ENCODE assay signal across 2 cellular contexts in the genomic region with DNA sequence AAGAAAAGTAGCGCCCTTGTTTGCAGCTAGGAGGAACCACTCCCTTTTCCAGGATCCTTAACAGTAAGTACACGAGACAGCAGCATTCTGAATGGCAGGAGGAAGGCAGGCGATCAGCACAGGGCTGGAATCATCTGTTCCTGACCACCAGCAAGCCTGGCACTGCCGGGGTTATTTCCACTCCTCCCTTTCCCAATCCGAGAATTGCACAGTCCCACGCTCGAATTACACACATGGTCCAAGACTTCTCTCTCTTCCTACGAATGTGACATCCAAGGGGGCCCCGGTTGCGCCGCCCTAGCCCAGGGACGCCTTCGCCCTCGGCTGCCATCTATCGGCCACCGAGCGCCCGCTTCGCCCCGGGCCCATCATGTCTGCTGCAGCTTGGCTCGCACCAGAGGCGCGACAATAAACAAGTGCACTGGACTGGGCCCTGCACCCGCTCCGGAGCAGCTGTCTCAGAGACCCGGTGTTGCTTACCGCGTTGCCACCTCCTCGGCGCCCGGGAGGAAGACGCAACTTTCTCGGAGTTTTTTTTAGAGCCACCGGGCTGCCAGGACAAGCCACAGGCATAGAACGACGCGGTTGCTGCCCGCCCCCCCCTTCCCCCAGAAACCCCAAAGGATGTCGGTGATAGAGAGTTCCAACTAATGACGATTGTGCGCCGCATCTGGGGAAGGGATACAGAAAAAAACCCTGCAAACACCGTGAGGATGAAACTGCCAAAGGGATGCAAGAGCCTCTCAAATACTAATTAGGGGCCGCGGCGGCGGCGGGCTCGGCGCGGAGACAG.
TF ChIP-seq lines count a peak whose summit lies in the region.

A gene with protein sequence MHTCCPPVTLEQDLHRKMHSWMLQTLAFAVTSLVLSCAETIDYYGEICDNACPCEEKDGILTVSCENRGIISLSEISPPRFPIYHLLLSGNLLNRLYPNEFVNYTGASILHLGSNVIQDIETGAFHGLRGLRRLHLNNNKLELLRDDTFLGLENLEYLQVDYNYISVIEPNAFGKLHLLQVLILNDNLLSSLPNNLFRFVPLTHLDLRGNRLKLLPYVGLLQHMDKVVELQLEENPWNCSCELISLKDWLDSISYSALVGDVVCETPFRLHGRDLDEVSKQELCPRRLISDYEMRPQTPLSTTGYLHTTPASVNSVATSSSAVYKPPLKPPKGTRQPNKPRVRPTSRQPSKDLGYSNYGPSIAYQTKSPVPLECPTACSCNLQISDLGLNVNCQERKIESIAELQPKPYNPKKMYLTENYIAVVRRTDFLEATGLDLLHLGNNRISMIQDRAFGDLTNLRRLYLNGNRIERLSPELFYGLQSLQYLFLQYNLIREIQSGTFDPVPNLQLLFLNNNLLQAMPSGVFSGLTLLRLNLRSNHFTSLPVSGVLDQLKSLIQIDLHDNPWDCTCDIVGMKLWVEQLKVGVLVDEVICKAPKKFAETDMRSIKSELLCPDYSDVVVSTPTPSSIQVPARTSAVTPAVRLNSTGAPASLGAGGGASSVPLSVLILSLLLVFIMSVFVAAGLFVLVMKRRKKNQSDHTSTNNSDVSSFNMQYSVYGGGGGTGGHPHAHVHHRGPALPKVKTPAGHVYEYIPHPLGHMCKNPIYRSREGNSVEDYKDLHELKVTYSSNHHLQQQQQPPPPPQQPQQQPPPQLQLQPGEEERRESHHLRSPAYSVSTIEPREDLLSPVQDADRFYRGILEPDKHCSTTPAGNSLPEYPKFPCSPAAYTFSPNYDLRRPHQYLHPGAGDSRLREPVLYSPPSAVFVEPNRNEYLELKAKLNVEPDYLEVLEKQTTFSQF (plus strand): TSS at position 341 of the 793 bp plus-strand sequence. CDS start 4,018 bp downstream, outside the sequence.

TF ChIP-seq in HEK293, 187 proteins besides CTCF, POLR2A, EP300 and RAD21 (continues in another document):
- TF ChIP-seq, protein P1, sequence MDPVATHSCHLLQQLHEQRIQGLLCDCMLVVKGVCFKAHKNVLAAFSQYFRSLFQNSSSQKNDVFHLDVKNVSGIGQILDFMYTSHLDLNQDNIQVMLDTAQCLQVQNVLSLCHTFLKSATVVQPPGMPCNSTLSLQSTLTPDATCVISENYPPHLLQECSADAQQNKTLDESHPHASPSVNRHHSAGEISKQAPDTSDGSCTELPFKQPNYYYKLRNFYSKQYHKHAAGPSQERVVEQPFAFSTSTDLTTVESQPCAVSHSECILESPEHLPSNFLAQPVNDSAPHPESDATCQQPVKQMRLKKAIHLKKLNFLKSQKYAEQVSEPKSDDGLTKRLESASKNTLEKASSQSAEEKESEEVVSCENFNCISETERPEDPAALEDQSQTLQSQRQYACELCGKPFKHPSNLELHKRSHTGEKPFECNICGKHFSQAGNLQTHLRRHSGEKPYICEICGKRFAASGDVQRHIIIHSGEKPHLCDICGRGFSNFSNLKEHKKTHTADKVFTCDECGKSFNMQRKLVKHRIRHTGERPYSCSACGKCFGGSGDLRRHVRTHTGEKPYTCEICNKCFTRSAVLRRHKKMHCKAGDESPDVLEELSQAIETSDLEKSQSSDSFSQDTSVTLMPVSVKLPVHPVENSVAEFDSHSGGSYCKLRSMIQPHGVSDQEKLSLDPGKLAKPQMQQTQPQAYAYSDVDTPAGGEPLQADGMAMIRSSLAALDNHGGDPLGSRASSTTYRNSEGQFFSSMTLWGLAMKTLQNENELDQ (tag by site-specific recombination; IDR thresholded peaks at IDR 0.05; ENCODE audit: low read depth), result no peak
- TF ChIP-seq, protein P2, sequence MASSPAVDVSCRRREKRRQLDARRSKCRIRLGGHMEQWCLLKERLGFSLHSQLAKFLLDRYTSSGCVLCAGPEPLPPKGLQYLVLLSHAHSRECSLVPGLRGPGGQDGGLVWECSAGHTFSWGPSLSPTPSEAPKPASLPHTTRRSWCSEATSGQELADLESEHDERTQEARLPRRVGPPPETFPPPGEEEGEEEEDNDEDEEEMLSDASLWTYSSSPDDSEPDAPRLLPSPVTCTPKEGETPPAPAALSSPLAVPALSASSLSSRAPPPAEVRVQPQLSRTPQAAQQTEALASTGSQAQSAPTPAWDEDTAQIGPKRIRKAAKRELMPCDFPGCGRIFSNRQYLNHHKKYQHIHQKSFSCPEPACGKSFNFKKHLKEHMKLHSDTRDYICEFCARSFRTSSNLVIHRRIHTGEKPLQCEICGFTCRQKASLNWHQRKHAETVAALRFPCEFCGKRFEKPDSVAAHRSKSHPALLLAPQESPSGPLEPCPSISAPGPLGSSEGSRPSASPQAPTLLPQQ (tag by site-specific recombination; IDR thresholded peaks at IDR 0.05), result peak; percentile 67; the same call in 1 of the 2 replicates
- no peak for TF ChIP-seq ZNF791 (tag by site-specific recombination; IDR thresholded peaks at IDR 0.05)
- TF ChIP-seq PRDM1 (tag by site-specific recombination; IDR thresholded peaks at IDR 0.05), result peak; percentile 54
- TF ChIP-seq, protein P3, sequence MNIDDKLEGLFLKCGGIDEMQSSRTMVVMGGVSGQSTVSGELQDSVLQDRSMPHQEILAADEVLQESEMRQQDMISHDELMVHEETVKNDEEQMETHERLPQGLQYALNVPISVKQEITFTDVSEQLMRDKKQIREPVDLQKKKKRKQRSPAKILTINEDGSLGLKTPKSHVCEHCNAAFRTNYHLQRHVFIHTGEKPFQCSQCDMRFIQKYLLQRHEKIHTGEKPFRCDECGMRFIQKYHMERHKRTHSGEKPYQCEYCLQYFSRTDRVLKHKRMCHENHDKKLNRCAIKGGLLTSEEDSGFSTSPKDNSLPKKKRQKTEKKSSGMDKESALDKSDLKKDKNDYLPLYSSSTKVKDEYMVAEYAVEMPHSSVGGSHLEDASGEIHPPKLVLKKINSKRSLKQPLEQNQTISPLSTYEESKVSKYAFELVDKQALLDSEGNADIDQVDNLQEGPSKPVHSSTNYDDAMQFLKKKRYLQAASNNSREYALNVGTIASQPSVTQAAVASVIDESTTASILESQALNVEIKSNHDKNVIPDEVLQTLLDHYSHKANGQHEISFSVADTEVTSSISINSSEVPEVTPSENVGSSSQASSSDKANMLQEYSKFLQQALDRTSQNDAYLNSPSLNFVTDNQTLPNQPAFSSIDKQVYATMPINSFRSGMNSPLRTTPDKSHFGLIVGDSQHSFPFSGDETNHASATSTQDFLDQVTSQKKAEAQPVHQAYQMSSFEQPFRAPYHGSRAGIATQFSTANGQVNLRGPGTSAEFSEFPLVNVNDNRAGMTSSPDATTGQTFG (tag by site-specific recombination; IDR thresholded peaks at IDR 0.05; ENCODE audit: borderline replicate concordance), result no peak
- no peak for TF ChIP-seq ZNF292 (tag by site-specific recombination; IDR thresholded peaks at IDR 0.05; ENCODE audit: borderline replicate concordance, low read depth)
- peak; percentile 61; the same call in 1 of the 2 replicates for TF ChIP-seq IKZF3 (tag by site-specific recombination; IDR thresholded peaks at IDR 0.05)
- no peak for TF ChIP-seq ZFP3 (tag by site-specific recombination; IDR thresholded peaks at IDR 0.05; ENCODE audit: low read depth)
- 0 out of 2 replicates have a peak, but pooled peaks have one; percentile 60 for TF ChIP-seq ZBTB48 (tag by site-specific recombination; IDR thresholded peaks at IDR 0.05)
- TF ChIP-seq, protein P4, sequence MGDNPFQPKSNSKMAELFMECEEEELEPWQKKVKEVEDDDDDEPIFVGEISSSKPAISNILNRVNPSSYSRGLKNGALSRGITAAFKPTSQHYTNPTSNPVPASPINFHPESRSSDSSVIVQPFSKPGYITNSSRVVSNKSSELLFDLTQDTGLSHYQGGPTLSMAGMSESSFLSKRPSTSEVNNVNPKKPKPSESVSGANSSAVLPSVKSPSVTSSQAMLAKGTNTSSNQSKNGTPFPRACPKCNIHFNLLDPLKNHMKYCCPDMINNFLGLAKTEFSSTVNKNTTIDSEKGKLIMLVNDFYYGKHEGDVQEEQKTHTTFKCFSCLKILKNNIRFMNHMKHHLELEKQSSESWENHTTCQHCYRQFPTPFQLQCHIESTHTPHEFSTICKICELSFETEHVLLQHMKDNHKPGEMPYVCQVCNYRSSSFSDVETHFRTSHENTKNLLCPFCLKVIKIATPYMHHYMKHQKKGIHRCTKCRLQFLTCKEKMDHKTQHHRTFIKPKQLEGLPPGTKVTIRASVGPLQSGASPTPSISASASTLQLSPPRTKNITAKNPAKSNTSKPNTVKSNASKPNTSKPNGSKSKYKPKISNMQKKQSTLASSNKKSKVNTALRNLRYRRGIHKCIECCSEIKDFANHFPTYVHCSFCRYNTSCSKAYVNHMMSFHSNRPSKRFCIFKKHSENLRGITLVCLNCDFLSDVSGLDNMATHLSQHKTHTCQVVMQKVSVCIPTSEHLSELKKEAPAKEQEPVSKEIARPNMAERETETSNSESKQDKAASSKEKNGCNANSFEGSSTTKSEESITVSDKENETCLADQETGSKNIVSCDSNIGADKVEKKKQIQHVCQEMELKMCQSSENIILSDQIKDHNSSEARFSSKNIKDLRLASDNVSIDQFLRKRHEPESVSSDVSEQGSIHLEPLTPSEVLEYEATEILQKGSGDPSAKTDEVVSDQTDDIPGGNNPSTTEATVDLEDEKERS (tag by site-specific recombination; IDR thresholded peaks at IDR 0.05), result no peak
- no peak for TF ChIP-seq RBAK (tag by site-specific recombination; IDR thresholded peaks at IDR 0.05)
- TF ChIP-seq ZEB2 (tag by site-specific recombination; IDR thresholded peaks at IDR 0.05), result peak; percentile 81

TF ChIP-seq in GM12878, 131 proteins besides CTCF, POLR2A, EP300 and RAD21 (continues in another document):
- TF ChIP-seq, protein P5, sequence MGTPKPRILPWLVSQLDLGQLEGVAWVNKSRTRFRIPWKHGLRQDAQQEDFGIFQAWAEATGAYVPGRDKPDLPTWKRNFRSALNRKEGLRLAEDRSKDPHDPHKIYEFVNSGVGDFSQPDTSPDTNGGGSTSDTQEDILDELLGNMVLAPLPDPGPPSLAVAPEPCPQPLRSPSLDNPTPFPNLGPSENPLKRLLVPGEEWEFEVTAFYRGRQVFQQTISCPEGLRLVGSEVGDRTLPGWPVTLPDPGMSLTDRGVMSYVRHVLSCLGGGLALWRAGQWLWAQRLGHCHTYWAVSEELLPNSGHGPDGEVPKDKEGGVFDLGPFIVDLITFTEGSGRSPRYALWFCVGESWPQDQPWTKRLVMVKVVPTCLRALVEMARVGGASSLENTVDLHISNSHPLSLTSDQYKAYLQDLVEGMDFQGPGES (IDR thresholded peaks at IDR 0.05), result no peak
- TF ChIP-seq ZZZ3 (IDR thresholded peaks at IDR 0.05; ENCODE audit: control insufficient read depth, insufficient read length, low read depth) (no peak), ZNF274 (IDR thresholded peaks at IDR 0.05; ENCODE audit: insufficient read depth, insufficient read length) (no peak), IKZF1 (conservative IDR thresholded peaks at IDR 0.05) (0 out of 2 replicates have a peak, but pooled peaks have one; percentile 26), BHLHE40 (IDR thresholded peaks at IDR 0.05; ENCODE audit: borderline replicate concordance in 1 of 2, low read depth in 2 of 2, low read length in 1 of 2) (0 out of 4 replicates have a peak, but pooled peaks of 1 of the 2 experiments have one; percentile 8), RB1 (IDR thresholded peaks at IDR 0.05; ENCODE audit: borderline replicate concordance) (peak; percentile 19; the same call in 1 of the 2 replicates)
- TF ChIP-seq, protein P6, sequence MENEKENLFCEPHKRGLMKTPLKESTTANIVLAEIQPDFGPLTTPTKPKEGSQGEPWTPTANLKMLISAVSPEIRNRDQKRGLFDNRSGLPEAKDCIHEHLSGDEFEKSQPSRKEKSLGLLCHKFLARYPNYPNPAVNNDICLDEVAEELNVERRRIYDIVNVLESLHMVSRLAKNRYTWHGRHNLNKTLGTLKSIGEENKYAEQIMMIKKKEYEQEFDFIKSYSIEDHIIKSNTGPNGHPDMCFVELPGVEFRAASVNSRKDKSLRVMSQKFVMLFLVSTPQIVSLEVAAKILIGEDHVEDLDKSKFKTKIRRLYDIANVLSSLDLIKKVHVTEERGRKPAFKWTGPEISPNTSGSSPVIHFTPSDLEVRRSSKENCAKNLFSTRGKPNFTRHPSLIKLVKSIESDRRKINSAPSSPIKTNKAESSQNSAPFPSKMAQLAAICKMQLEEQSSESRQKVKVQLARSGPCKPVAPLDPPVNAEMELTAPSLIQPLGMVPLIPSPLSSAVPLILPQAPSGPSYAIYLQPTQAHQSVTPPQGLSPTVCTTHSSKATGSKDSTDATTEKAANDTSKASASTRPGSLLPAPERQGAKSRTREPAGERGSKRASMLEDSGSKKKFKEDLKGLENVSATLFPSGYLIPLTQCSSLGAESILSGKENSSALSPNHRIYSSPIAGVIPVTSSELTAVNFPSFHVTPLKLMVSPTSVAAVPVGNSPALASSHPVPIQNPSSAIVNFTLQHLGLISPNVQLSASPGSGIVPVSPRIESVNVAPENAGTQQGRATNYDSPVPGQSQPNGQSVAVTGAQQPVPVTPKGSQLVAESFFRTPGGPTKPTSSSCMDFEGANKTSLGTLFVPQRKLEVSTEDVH (IDR thresholded peaks at IDR 0.05; ENCODE audit: low read depth, partially characterized antibody), result no peak
- TF ChIP-seq, protein P7, sequence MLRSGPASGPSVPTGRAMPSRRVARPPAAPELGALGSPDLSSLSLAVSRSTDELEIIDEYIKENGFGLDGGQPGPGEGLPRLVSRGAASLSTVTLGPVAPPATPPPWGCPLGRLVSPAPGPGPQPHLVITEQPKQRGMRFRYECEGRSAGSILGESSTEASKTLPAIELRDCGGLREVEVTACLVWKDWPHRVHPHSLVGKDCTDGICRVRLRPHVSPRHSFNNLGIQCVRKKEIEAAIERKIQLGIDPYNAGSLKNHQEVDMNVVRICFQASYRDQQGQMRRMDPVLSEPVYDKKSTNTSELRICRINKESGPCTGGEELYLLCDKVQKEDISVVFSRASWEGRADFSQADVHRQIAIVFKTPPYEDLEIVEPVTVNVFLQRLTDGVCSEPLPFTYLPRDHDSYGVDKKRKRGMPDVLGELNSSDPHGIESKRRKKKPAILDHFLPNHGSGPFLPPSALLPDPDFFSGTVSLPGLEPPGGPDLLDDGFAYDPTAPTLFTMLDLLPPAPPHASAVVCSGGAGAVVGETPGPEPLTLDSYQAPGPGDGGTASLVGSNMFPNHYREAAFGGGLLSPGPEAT (IDR thresholded peaks at IDR 0.05; ENCODE audit: low read depth), result no peak
- TF ChIP-seq, protein P8, sequence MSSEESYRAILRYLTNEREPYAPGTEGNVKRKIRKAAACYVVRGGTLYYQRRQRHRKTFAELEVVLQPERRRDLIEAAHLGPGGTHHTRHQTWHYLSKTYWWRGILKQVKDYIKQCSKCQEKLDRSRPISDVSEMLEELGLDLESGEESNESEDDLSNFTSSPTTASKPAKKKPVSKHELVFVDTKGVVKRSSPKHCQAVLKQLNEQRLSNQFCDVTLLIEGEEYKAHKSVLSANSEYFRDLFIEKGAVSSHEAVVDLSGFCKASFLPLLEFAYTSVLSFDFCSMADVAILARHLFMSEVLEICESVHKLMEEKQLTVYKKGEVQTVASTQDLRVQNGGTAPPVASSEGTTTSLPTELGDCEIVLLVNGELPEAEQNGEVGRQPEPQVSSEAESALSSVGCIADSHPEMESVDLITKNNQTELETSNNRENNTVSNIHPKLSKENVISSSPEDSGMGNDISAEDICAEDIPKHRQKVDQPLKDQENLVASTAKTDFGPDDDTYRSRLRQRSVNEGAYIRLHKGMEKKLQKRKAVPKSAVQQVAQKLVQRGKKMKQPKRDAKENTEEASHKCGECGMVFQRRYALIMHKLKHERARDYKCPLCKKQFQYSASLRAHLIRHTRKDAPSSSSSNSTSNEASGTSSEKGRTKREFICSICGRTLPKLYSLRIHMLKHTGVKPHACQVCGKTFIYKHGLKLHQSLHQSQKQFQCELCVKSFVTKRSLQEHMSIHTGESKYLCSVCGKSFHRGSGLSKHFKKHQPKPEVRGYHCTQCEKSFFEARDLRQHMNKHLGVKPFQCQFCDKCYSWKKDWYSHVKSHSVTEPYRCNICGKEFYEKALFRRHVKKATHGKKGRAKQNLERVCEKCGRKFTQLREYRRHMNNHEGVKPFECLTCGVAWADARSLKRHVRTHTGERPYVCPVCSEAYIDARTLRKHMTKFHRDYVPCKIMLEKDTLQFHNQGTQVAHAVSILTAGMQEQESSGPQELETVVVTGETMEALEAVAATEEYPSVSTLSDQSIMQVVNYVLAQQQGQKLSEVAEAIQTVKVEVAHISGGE (CRISPR knock-in tag; IDR thresholded peaks at IDR 0.05), result no peak
